ENCODE assay signal across 8 cellular contexts in genomic region chr9:8856686-8857329, GRCh38.
DNase-seq lines count a peak whose midpoint lies in the region; ATAC-seq lines count a peak whose summit lies in the region.

No MANE protein-coding gene starts in this region.

- ATAC-seq in HG02759 (IDR thresholded peaks at IDR 0.05; ENCODE audit: unreplicated experiment) (peak; percentile 18), GM19455 (IDR thresholded peaks at IDR 0.05; ENCODE audit: unreplicated experiment) (no peak), HG03097 (IDR thresholded peaks at IDR 0.05; ENCODE audit: low FRiP score, unreplicated experiment) (no peak)

- no peaks in the 10 kb centered on the region for H3K9me3 ChIP-seq in mucosa of rectum (ENCODE audit: control insufficient read depth in 2 of 2, low read length in 2 of 2)

- peaks cover 0 to 5% of the 10 kb centered on the region in 2 donors for H3K27me3 ChIP-seq in mucosa of rectum (ENCODE audit: control insufficient read depth in 2 of 2, insufficient read depth in 2 of 2, low read length in 2 of 2)

- peaks cover 9 to 15% of the 10 kb centered on the region in 2 donors for H3K4me1 ChIP-seq in mucosa of rectum (ENCODE audit: control insufficient read depth in 2 of 2, insufficient read depth in 2 of 2, low read length in 2 of 2)

- intact Hi-C loops in dendritic cell treated with granulocyte-macrophage colony-stimulating factor and Interleukin-4, amounts not matched to agents 40 ng/mL and 50 ng/mL, for 4 days (cut with micrococcal nuclease) = no loop called here

- peaks cover 50% of the 10 kb centered on the region for H3K27me3 Mint-ChIP-seq in dendritic cell treated with granulocyte-macrophage colony-stimulating factor and Interleukin-4, amounts not matched to agents 40 ng/mL and 50 ng/mL, for 4 days

- H3K27ac Mint-ChIP-seq in dendritic cell treated with granulocyte-macrophage colony-stimulating factor and Interleukin-4, amounts not matched to agents 40 ng/mL and 50 ng/mL, for 4 days = no peak overlapping the region

- in situ Hi-C loops in ACHN (cut with HindIII; ENCODE audit: low pct_ligation_motif_present, low pct_unique_long_range_greater_than_20kb, low sequenced_read_pairs) = no loop called here

- H3K27ac ChIP-seq in mucosa of rectum (ENCODE audit: low read depth in 2 of 2, low read length in 2 of 2) = peak overlapping the region in 1 of 2 donors; percentile 31

- peak overlapping the region; percentile 84 to 87 for H3K4me3 ChIP-seq in mucosa of rectum (ENCODE audit: low read length in 2 of 2)

- peak overlapping the region; percentile 46 for H3K4me3 Mint-ChIP-seq in dendritic cell treated with granulocyte-macrophage colony-stimulating factor and Interleukin-4, amounts not matched to agents 40 ng/mL and 50 ng/mL, for 4 days

- no peaks in the 10 kb centered on the region for H3K36me3 ChIP-seq in mucosa of rectum (ENCODE audit: control insufficient read depth in 2 of 2, insufficient read depth in 2 of 2, low read length in 2 of 2)

- H3K9ac ChIP-seq in mucosa of rectum (ENCODE audit: low read depth in 1 of 2, low read length in 2 of 2) = peak overlapping the region; percentile 79 to 87

- H3K9me3 Mint-ChIP-seq in dendritic cell treated with granulocyte-macrophage colony-stimulating factor and Interleukin-4, amounts not matched to agents 40 ng/mL and 50 ng/mL, for 4 days = no peaks in the 10 kb centered on the region

- no peaks in the 10 kb centered on the region for H3K36me3 Mint-ChIP-seq in dendritic cell treated with granulocyte-macrophage colony-stimulating factor and Interleukin-4, amounts not matched to agents 40 ng/mL and 50 ng/mL, for 4 days (ENCODE audit: low read depth)

- DNase-seq in ACHN = peak; percentile 34
- DNase-seq in activated gamma-delta T cell (lab: John Stamatoyannopoulos, UW) = no peak
- no peak for DNase-seq in NCI-H128 (lab: John Stamatoyannopoulos, UW; ENCODE audit: unreplicated experiment)

- H3K4me1 Mint-ChIP-seq in dendritic cell treated with granulocyte-macrophage colony-stimulating factor and Interleukin-4, amounts not matched to agents 40 ng/mL and 50 ng/mL, for 4 days (ENCODE audit: low read depth) = peaks cover 17% of the 10 kb centered on the region
